ENCODE assay signal across 1 cellular context in genomic region chr3:49134471-49135265, GRCh38.
TF ChIP-seq lines count a peak whose summit lies in the region.

No MANE protein-coding gene starts in this region.

TF ChIP-seq in HepG2, 621 proteins besides CTCF, POLR2A, EP300 and RAD21 (continued from another document and continues in another):
- TF ChIP-seq ZBTB14 (CRISPR knock-in tag; IDR thresholded peaks at IDR 0.05) = no peak
- TF ChIP-seq KDM4B (CRISPR knock-in tag; IDR thresholded peaks at IDR 0.05) = no peak
- TF ChIP-seq MXD3 (CRISPR knock-in tag; IDR thresholded peaks at IDR 0.05) = no peak
- TF ChIP-seq GATAD1 (CRISPR knock-in tag; IDR thresholded peaks at IDR 0.05) = no peak
- TF ChIP-seq ZNF607 (CRISPR knock-in tag; IDR thresholded peaks at IDR 0.05; ENCODE audit: borderline replicate concordance) = 0 out of 2 replicates have a peak, but pooled peaks have one; percentile 47
- no peak for TF ChIP-seq ZNF740 (CRISPR knock-in tag; IDR thresholded peaks at IDR 0.05)
- TF ChIP-seq ZNF256 (CRISPR knock-in tag; conservative IDR thresholded peaks at IDR 0.05) = no peak
- no peak for TF ChIP-seq TEAD2 (CRISPR knock-in tag; IDR thresholded peaks at IDR 0.05)
- TF ChIP-seq BATF2 (CRISPR knock-in tag; IDR thresholded peaks at IDR 0.05) = no peak
- no peak for TF ChIP-seq ATF4 (CRISPR knock-in tag; IDR thresholded peaks at IDR 0.05)
- peak; percentile 44; the same call in 1 of the 2 replicates for TF ChIP-seq NFKB2 (CRISPR knock-in tag; IDR thresholded peaks at IDR 0.05; ENCODE audit: borderline replicate concordance)
- TF ChIP-seq POLR2G (IDR thresholded peaks at IDR 0.05; ENCODE audit: low read depth, low read length) = no peak
- no peak for TF ChIP-seq ISX (CRISPR knock-in tag; conservative IDR thresholded peaks at IDR 0.05)
- no peak for TF ChIP-seq CCDC6 (CRISPR knock-in tag; IDR thresholded peaks at IDR 0.05)
- TF ChIP-seq RAD51 (IDR thresholded peaks at IDR 0.05; ENCODE audit: borderline replicate concordance) = no peak
- 0 out of 2 replicates have a peak, but pooled peaks have one; percentile 60 for TF ChIP-seq JUN (CRISPR knock-in tag; IDR thresholded peaks at IDR 0.05)
- TF ChIP-seq ZZZ3 (CRISPR knock-in tag; IDR thresholded peaks at IDR 0.05; ENCODE audit: borderline replicate concordance) = no peak
- no peak for TF ChIP-seq TOE1 (CRISPR knock-in tag; IDR thresholded peaks at IDR 0.05)
- TF ChIP-seq ZNF776 (CRISPR knock-in tag; IDR thresholded peaks at IDR 0.05) = no peak
- TF ChIP-seq SP4 (CRISPR knock-in tag; IDR thresholded peaks at IDR 0.05) = no peak
- TF ChIP-seq ZNF280D (CRISPR knock-in tag; IDR thresholded peaks at IDR 0.05) = no peak
- TF ChIP-seq ZBTB7A (CRISPR knock-in tag; IDR thresholded peaks at IDR 0.05) = peak; percentile 48; the same call in 1 of the 2 replicates
- TF ChIP-seq ZNF883 (CRISPR knock-in tag; IDR thresholded peaks at IDR 0.05; ENCODE audit: not compliant biosample characterization) = peak; percentile 15
- TF ChIP-seq ZGPAT (CRISPR knock-in tag; IDR thresholded peaks at IDR 0.05) = no peak
- TF ChIP-seq SOX6 (IDR thresholded peaks at IDR 0.05) = no peak
- peak; percentile 38; the same call in 1 of the 2 replicates for TF ChIP-seq SOX6 (CRISPR knock-in tag; IDR thresholded peaks at IDR 0.05)
- TF ChIP-seq NR2C2 (CRISPR knock-in tag; IDR thresholded peaks at IDR 0.05; ENCODE audit: borderline replicate concordance) = peak; percentile 94
- TF ChIP-seq MAX (IDR thresholded peaks at IDR 0.05) = peak; percentile 29; the same call in 1 of the 2 replicates
- 0 out of 2 replicates have a peak, but pooled peaks have one; percentile 11 for TF ChIP-seq ZNF609 (CRISPR knock-in tag; IDR thresholded peaks at IDR 0.05; ENCODE audit: borderline replicate concordance)
- TF ChIP-seq PRDM15 (CRISPR knock-in tag; IDR thresholded peaks at IDR 0.05) = peak; percentile 69; the same call in 1 of the 2 replicates
- TF ChIP-seq BRD4 (CRISPR knock-in tag; IDR thresholded peaks at IDR 0.05) = no peak
- peak; percentile 47; the same call in 1 of the 2 replicates for TF ChIP-seq ZMYM2 (CRISPR knock-in tag; IDR thresholded peaks at IDR 0.05)
- TF ChIP-seq ZNF296 (CRISPR knock-in tag; conservative IDR thresholded peaks at IDR 0.05) = no peak
- peak; percentile 46; the same call in 1 of the 2 replicates for TF ChIP-seq MYC (CRISPR knock-in tag; IDR thresholded peaks at IDR 0.05; ENCODE audit: borderline replicate concordance)
- TF ChIP-seq EZH2 (conservative IDR thresholded peaks at IDR 0.05; ENCODE audit: low read depth, low read length) = no peak
- 0 out of 2 replicates have a peak, but pooled peaks have one; percentile 49 for TF ChIP-seq PHF21A (CRISPR knock-in tag; IDR thresholded peaks at IDR 0.05)
- TF ChIP-seq ZNF552 (CRISPR knock-in tag; IDR thresholded peaks at IDR 0.05; ENCODE audit: borderline replicate concordance) = no peak
- no peak for TF ChIP-seq ARNT (IDR thresholded peaks at IDR 0.05)
- no peak for TF ChIP-seq CEBPG (CRISPR knock-in tag; IDR thresholded peaks at IDR 0.05)
- no peak for TF ChIP-seq ZNF207 (IDR thresholded peaks at IDR 0.05; ENCODE audit: borderline replicate concordance)
- TF ChIP-seq TOPORS (CRISPR knock-in tag; IDR thresholded peaks at IDR 0.05) = 0 out of 2 replicates have a peak, but pooled peaks have one; percentile 23
- TF ChIP-seq ZNF580 (CRISPR knock-in tag; IDR thresholded peaks at IDR 0.05; ENCODE audit: borderline replicate concordance, low read depth) = 0 out of 2 replicates have a peak, but pooled peaks have one; percentile 2
- TF ChIP-seq DRAP1 (CRISPR knock-in tag; IDR thresholded peaks at IDR 0.05) = no peak
- peak; percentile 48 for TF ChIP-seq ZFY (CRISPR knock-in tag; IDR thresholded peaks at IDR 0.05)
